Comparison of ENCODE assay signal across 24 cellular contexts in genomic region chr13:63291701-63292100, GRCh38.
"Had no signal": no experiment of that assay in that cellular context is flagged by ENCODE, and none has a peak within 500 bp of the region (broad histone marks: within the 10 kb centered on the region; RNA-seq: fewer than 3 reads in every experiment).

No MANE protein-coding gene starts in this region.

- ATAC-seq: left colon; left lung; lower lobe of right lung; naive thymus-derived CD8-positive, alpha-beta T cell; right lobe of liver; stimulated activated naive B cell treated with anti-CD40 and anti-IgM and Interleukin-4, amounts not matched to agents 10 μg/mL and 1 μg/mL and 100 μg/mL, for 72 hours; stimulated activated naive CD8-positive, alpha-beta T cell treated with anti-CD3 and anti-CD28 coated beads, Interleukin-15, Interleukin-2, amounts not matched to agents 100 U/mL and 50 U/mL, for 24 hours had no signal

- H3K36me3 ChIP-seq: left lung, lower lobe of right lung, right atrium auricular region, right lobe of liver, stomach, thyroid gland, transverse colon, upper lobe of left lung, vagina had no signal

- H3K79me2 ChIP-seq: parathyroid adenoma had no signal

- DNase-seq: hypothalamus; immature natural killer cell; kidney; left colon; left lung; lower lobe of right lung; mammary epithelial cell; mesenchymal stem cell; naive thymus-derived CD8-positive, alpha-beta T cell; right lobe of liver; stimulated activated CD4-positive, alpha-beta T cell treated with anti-CD3 and anti-CD28 coated beads, Interleukin-12 subunit alpha, Interleukin-12 subunit beta, amount 100 ng/mL, for 4 hours; stimulated activated CD4-positive, alpha-beta T cell treated with anti-CD3 and anti-CD28 coated beads, Interleukin-15, amount 100 ng/mL, for 24 hours; stimulated activated CD4-positive, alpha-beta T cell treated with anti-CD3 and anti-CD28 coated beads, Interleukin-2, amount 100 ng/mL, for 24 hours; stimulated activated CD4-positive, alpha-beta T cell treated with anti-CD3 and anti-CD28 coated beads, Interleukin-4, amount 100 ng/mL, for 1 hour; stimulated activated naive B cell treated with anti-CD40 and anti-IgM and Interleukin-4, amounts not matched to agents 10 μg/mL and 1 μg/mL and 100 μg/mL, for 72 hours; stimulated activated naive CD8-positive, alpha-beta T cell treated with anti-CD3 and anti-CD28 coated beads, Interleukin-15, Interleukin-2, amounts not matched to agents 100 U/mL and 50 U/mL, for 24 hours; stomach; testis; thyroid gland; transverse colon; upper lobe of left lung had no signal

- H3K27ac ChIP-seq: left lung, lower lobe of right lung, parathyroid adenoma, right atrium auricular region, right lobe of liver, stomach, testis, thyroid gland, transverse colon, upper lobe of left lung, vagina had no signal

- H2AFZ ChIP-seq: parathyroid adenoma had no signal

- H3K9me3 ChIP-seq: lower lobe of right lung, right atrium auricular region, right lobe of liver, stomach, testis, thyroid gland, upper lobe of left lung, vagina had no signal

- H3K4me3 ChIP-seq: left lung, lower lobe of right lung, right atrium auricular region, right lobe of liver, stomach, testis, thyroid gland, transverse colon, upper lobe of left lung, vagina had no signal

- H3K4me1 ChIP-seq: left lung, lower lobe of right lung, parathyroid adenoma, right atrium auricular region, right lobe of liver, stomach, testis, thyroid gland, transverse colon, upper lobe of left lung, vagina had no signal

- H3K27me3 ChIP-seq: left lung, right atrium auricular region, right lobe of liver, stomach, testis, thyroid gland, transverse colon, upper lobe of left lung, vagina had no signal
